Comparison of ENCODE assay signal across 12 cellular contexts in the genomic region with DNA sequence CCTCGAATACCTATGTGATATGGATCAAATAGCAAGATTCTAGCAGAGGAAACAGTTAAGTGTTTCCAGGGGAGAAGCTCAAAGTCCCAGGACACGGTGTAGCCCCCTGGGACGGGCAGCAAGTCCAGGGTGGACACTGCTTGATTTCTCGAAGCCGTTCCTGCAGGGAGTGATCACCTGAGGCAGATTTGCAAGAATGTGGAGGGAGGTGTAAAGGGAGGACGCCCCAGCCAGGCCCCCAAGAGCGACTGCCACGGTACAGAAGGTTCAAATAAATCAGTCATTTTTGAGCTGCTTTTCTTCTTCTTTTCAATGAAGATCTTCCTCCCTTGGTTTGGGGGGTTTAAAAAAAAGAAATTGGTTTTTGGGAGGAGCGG. TPM values are rescaled to one million over a fixed set of nuclear protein-coding genes. Genes with fewer than 3 reads are reported as not detected.
DNase-seq lines count a peak whose midpoint lies in the region; ATAC-seq and TF ChIP-seq lines count a peak whose summit lies in the region.
"Had no signal": no experiment of that assay in that cellular context is flagged by ENCODE, and none has a peak within 500 bp of the region (broad histone marks: within the 10 kb centered on the region; RNA-seq: fewer than 3 reads in every experiment).

No MANE protein-coding gene starts in this region.

- H3K4me3 Mint-ChIP-seq in CD14-positive monocyte (peak overlapping the region; percentile 79 to 90), progenitor cell of endocrine pancreas (ENCODE audit: low read depth) (no peak overlapping the region)
- peak overlapping the region; percentile 79 for H3K4me3 Mint-ChIP-seq in activated T-helper 1 cell treated with anti-CD3 and anti-CD28 coated beads, Interleukin-12 subunit alpha, Interleukin-12 subunit beta, Interleukin-2, Interleukin-4 antibody, amounts not matched to agents 30 ng/mL and 10 ng/mL and 1 ng/mL, durations not matched to agents 14 hours and 24 hours and 36 hours

- peak; percentile 12 for ATAC-seq in GM18867 (IDR thresholded peaks at IDR 0.05; ENCODE audit: unreplicated experiment)
- ATAC-seq in GM18519 (IDR thresholded peaks at IDR 0.05; ENCODE audit: low FRiP score, unreplicated experiment) = no peak
- ATAC-seq in sciatic nerve = no peak
- ATAC-seq: K562 had no signal

- peaks cover 15 to 32% of the 10 kb centered on the region in 2 donors for H3K36me3 Mint-ChIP-seq in CD14-positive monocyte
- peaks cover 20% of the 10 kb centered on the region for H3K36me3 Mint-ChIP-seq in activated T-helper 1 cell treated with anti-CD3 and anti-CD28 coated beads, Interleukin-12 subunit alpha, Interleukin-12 subunit beta, Interleukin-2, Interleukin-4 antibody, amounts not matched to agents 30 ng/mL and 10 ng/mL and 1 ng/mL, durations not matched to agents 14 hours and 24 hours and 36 hours (ENCODE audit: low read depth)
- no peaks in the 10 kb centered on the region for H3K36me3 Mint-ChIP-seq in progenitor cell of endocrine pancreas (ENCODE audit: insufficient read depth)

- peaks cover 61% of the 10 kb centered on the region for H3K4me1 Mint-ChIP-seq in CD14-positive monocyte
- H3K4me1 Mint-ChIP-seq in activated T-helper 1 cell treated with anti-CD3 and anti-CD28 coated beads, Interleukin-12 subunit alpha, Interleukin-12 subunit beta, Interleukin-2, Interleukin-4 antibody, amounts not matched to agents 30 ng/mL and 10 ng/mL and 1 ng/mL, durations not matched to agents 14 hours and 24 hours and 36 hours (ENCODE audit: low read depth) = peaks cover 30% of the 10 kb centered on the region
- H3K4me1 Mint-ChIP-seq in progenitor cell of endocrine pancreas (ENCODE audit: low read depth) = peaks cover 2% of the 10 kb centered on the region

- H3K27me3 Mint-ChIP-seq in CD14-positive monocyte (ENCODE audit: low read depth in 3 of 3) (peaks cover 0 to 3% (median 0%) of the 10 kb centered on the region in 3 donors), progenitor cell of endocrine pancreas (no peaks in the 10 kb centered on the region)
- H3K27me3 Mint-ChIP-seq in activated T-helper 1 cell treated with anti-CD3 and anti-CD28 coated beads, Interleukin-12 subunit alpha, Interleukin-12 subunit beta, Interleukin-2, Interleukin-4 antibody, amounts not matched to agents 30 ng/mL and 10 ng/mL and 1 ng/mL, durations not matched to agents 14 hours and 24 hours and 36 hours (ENCODE audit: insufficient read depth) = peaks cover 14% of the 10 kb centered on the region

- intact Hi-C loops in CD14-positive monocyte (cut with micrococcal nuclease) = loop anchor here in 1 of 2 donors (2.0 kb wide), 1 partner anchor 23 kb away; no protein-coding TSS in a partner anchor
- intact Hi-C loops in activated T-helper 1 cell treated with anti-CD3 and anti-CD28 coated beads, Interleukin-12 subunit alpha, Interleukin-12 subunit beta, Interleukin-2, Interleukin-4 antibody, amounts not matched to agents 30 ng/mL and 10 ng/mL and 1 ng/mL, durations not matched to agents 14 hours and 24 hours and 36 hours (cut with micrococcal nuclease) = loop anchor here (1.0 to 10.0 kb wide), 3 partner anchors 24 to 901 kb away; a partner anchor contains a TSS
- intact Hi-C loops in sciatic nerve (cut with DNase I) = no loop called here

- DNase-seq in CD14-positive monocyte (ENCODE audit: low spot score) (no peak), progenitor cell of endocrine pancreas (ENCODE audit: low spot score, unreplicated experiment) (no peak), sciatic nerve (ENCODE audit: low spot score) (no peak), ecto neural progenitor cell (ENCODE audit: low spot score) (no peak), SW 1271 (lab: John Stamatoyannopoulos, UW) (no peak)
- no peak for DNase-seq in activated T-helper 1 cell treated with anti-CD3 and anti-CD28 coated beads, Interleukin-12 subunit alpha, Interleukin-12 subunit beta, Interleukin-2, Interleukin-4 antibody, amounts not matched to agents 30 ng/mL and 10 ng/mL and 1 ng/mL, durations not matched to agents 14 hours and 24 hours and 36 hours (ENCODE audit: low spot score)
- DNase-seq: mesendoderm, NCI-H1694, NCI-H524 had no signal

- TF ChIP-seq CTCF in CD14-positive monocyte (IDR thresholded peaks at IDR 0.05) (no peak), progenitor cell of endocrine pancreas (IDR thresholded peaks at IDR 0.05; ENCODE audit: unreplicated experiment) (no peak)

- H3K27ac Mint-ChIP-seq in CD14-positive monocyte (peak overlapping the region in 5 of 7 donors; percentile 99), progenitor cell of endocrine pancreas (peak overlapping the region; percentile 29)
- H3K27ac Mint-ChIP-seq in activated T-helper 1 cell treated with anti-CD3 and anti-CD28 coated beads, Interleukin-12 subunit alpha, Interleukin-12 subunit beta, Interleukin-2, Interleukin-4 antibody, amounts not matched to agents 30 ng/mL and 10 ng/mL and 1 ng/mL, durations not matched to agents 14 hours and 24 hours and 36 hours = peak overlapping the region; percentile 79

- peaks cover 0 to 2% (median 0%) of the 10 kb centered on the region in 7 donors for H3K9me3 Mint-ChIP-seq in CD14-positive monocyte
- no peaks in the 10 kb centered on the region for H3K9me3 Mint-ChIP-seq in activated T-helper 1 cell treated with anti-CD3 and anti-CD28 coated beads, Interleukin-12 subunit alpha, Interleukin-12 subunit beta, Interleukin-2, Interleukin-4 antibody, amounts not matched to agents 30 ng/mL and 10 ng/mL and 1 ng/mL, durations not matched to agents 14 hours and 24 hours and 36 hours
- H3K9me3 Mint-ChIP-seq in progenitor cell of endocrine pancreas (ENCODE audit: low read depth) = no peaks in the 10 kb centered on the region

RNA-seq across cellular contexts. Expression of a gene that starts 41.4 kb away (rescaled TPM):
- polyA plus RNA-seq in CD14-positive monocyte = 10 to 100 TPM; 34.0 to 51.4 TPM
- 5.7 TPM in 2 replicates for total RNA-seq in activated T-helper 1 cell treated with anti-CD3 and anti-CD28 coated beads, Interleukin-12 subunit alpha, Interleukin-12 subunit beta, Interleukin-2, Interleukin-4 antibody, amounts not matched to agents 30 ng/mL and 10 ng/mL and 1 ng/mL, durations not matched to agents 14 hours and 24 hours and 36 hours
- total RNA-seq in progenitor cell of endocrine pancreas (2.7 TPM in 2 replicates), sciatic nerve (105 TPM)
- polyA plus RNA-seq: K562 had no signal

Comparison
In these comparisons a context has a peak if more than half of its experiments do, and no peak if none do; other contexts are left out.
1. H3K27ac Mint-ChIP-seq: peak in every context shown above with its lines; median percentile 99 in CD14-positive monocyte; 79 in activated T-helper 1 cell treated with anti-CD3 and anti-CD28 coated beads, Interleukin-12 subunit alpha, Interleukin-12 subunit beta, Interleukin-2, Interleukin-4 antibody, amounts not matched to agents 30 ng/mL and 10 ng/mL and 1 ng/mL, durations not matched to agents 14 hours and 24 hours and 36 hours; 29 in progenitor cell of endocrine pancreas.
2. RNA of a gene that starts 41.4 kb away (total RNA-seq): 105 TPM in sciatic nerve (single experiment); 5.7 TPM in activated T-helper 1 cell treated with anti-CD3 and anti-CD28 coated beads, Interleukin-12 subunit alpha, Interleukin-12 subunit beta, Interleukin-2, Interleukin-4 antibody, amounts not matched to agents 30 ng/mL and 10 ng/mL and 1 ng/mL, durations not matched to agents 14 hours and 24 hours and 36 hours and 2.7 TPM in progenitor cell of endocrine pancreas; every median in the first group is over 10 times any median in the second.